ENCODE assay signal across 16 cellular contexts in the genomic region with DNA sequence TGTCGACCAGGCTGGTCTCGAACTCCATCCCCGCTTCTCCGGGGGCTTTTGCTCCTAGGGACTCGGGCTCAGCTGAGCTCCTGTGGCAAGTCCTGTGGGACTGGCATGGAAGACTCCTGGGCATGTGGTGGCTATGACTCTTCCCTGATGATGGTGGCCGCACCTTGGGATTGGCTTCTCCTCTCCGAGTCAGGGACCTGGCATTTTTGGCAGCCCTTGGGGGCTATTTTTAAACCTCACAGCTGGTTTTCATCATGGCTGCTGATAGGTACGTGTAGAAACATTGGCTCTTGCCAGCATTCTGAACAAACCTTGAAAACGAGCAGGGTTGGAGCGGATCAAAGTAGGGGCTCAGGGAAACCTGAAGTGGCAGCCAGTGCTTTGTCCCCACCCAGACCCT. TPM values are rescaled to one million over a fixed set of nuclear protein-coding genes. Genes with fewer than 3 reads are reported as not detected.
DNase-seq lines count a peak whose midpoint lies in the region; ATAC-seq and TF ChIP-seq lines count a peak whose summit lies in the region.
"Had no signal": no experiment of that assay in that cellular context is flagged by ENCODE, and none has a peak within 500 bp of the region (broad histone marks: within the 10 kb centered on the region; RNA-seq: fewer than 3 reads in every experiment).

No MANE protein-coding gene starts in this region.

- peak overlapping the region in 9 of 11 experiments; percentile 23 to 99 (median 59); a peak in 16 of 22 replicates for H3K27ac ChIP-seq in BLaER1 treated with 17β-estradiol and CSF1 and Interleukin-3, amounts not matched to agents 10 nM and 100 nM
- H3K27ac ChIP-seq in gastroesophageal sphincter = peak overlapping the region; percentile 69 to 96 (median 93)
- peak overlapping the region; percentile 93 to 99 (median 95) for H3K27ac ChIP-seq in sigmoid colon
- H3K27ac ChIP-seq in foreskin keratinocyte = no peak overlapping the region
- H3K27ac ChIP-seq: colonic mucosa, parathyroid adenoma, SK-N-MC, WERI-Rb-1 had no signal

- peaks cover 0 to 7% (median 0%) of the 10 kb centered on the region in 11 experiments; a peak in 6 of 22 replicates for H3K9me3 ChIP-seq in BLaER1 treated with 17β-estradiol and CSF1 and Interleukin-3, amounts not matched to agents 10 nM and 100 nM (replicated peaks in 1 of 11)
- H3K9me3 ChIP-seq in gastroesophageal sphincter (no peaks in the 10 kb centered on the region), sigmoid colon (no peaks in the 10 kb centered on the region)
- H3K9me3 ChIP-seq: colonic mucosa had no signal

- peak; percentile 96 for DNase-seq in sigmoid colon
- DNase-seq in foreskin keratinocyte = no peak
- DNase-seq in D341Med (ENCODE audit: low spot score) = no peak
- DNase-seq in stimulated activated CD4-positive, alpha-beta T cell treated with anti-CD3 and anti-CD28 coated beads, Interleukin-12 subunit alpha, Interleukin-12 subunit beta, amount 100 ng/mL, for 4 hours = no peak
- DNase-seq: activated naive CD4-positive, alpha-beta T cell treated with anti-CD3 and anti-CD28 coated beads for 36 hours; CD4-positive, CD25-positive, alpha-beta regulatory T cell; colonic mucosa; GDM1; NCI-H2171; WERI-Rb-1 had no signal

- TF ChIP-seq POLR2A in gastroesophageal sphincter (IDR thresholded peaks at IDR 0.05) (peak in 1 of 2 donors; percentile 16), sigmoid colon (IDR thresholded peaks at IDR 0.05) (no peak)

- peak; percentile 60 for ATAC-seq in SK-N-SH treated with all-trans-retinoic acid at 6 μM for 48 hours
- peak; percentile 56 for ATAC-seq in gastroesophageal sphincter
- no peak for ATAC-seq in foreskin keratinocyte
- ATAC-seq in HG02623 (IDR thresholded peaks at IDR 0.05; ENCODE audit: unreplicated experiment) = no peak

- TF ChIP-seq CTCF in gastroesophageal sphincter (IDR thresholded peaks at IDR 0.05) (no peak), sigmoid colon (IDR thresholded peaks at IDR 0.05) (no peak), foreskin keratinocyte (conservative IDR thresholded peaks at IDR 0.05) (no peak)

- H3K36me3 ChIP-seq in BLaER1 treated with 17β-estradiol and CSF1 and Interleukin-3, amounts not matched to agents 10 nM and 100 nM = no peaks in the 10 kb centered on the region
- H3K36me3 ChIP-seq in gastroesophageal sphincter (no peaks in the 10 kb centered on the region), sigmoid colon (no peaks in the 10 kb centered on the region)
- H3K36me3 ChIP-seq: colonic mucosa, WERI-Rb-1 had no signal

- TF ChIP-seq EP300 in gastroesophageal sphincter (IDR thresholded peaks at IDR 0.05) (peak; percentile 26), sigmoid colon (IDR thresholded peaks at IDR 0.05) (peak; percentile 89 to 96 (median 94))

- no peaks in the 10 kb centered on the region for H4K20me1 ChIP-seq in BLaER1 treated with 17β-estradiol and CSF1 and Interleukin-3, amounts not matched to agents 10 nM and 100 nM

- no peaks in the 10 kb centered on the region for H3K27me3 ChIP-seq in BLaER1 treated with 17β-estradiol and CSF1 and Interleukin-3, amounts not matched to agents 10 nM and 100 nM
- H3K27me3 ChIP-seq in gastroesophageal sphincter (no peaks in the 10 kb centered on the region), sigmoid colon (no peaks in the 10 kb centered on the region), foreskin keratinocyte (peaks cover 46% of the 10 kb centered on the region)
- H3K27me3 ChIP-seq: colonic mucosa had no signal

- intact Hi-C loops in sigmoid colon (cut with DNase I) = no loop called here

- H3K4me3 ChIP-seq in BLaER1 treated with 17β-estradiol and CSF1 and Interleukin-3, amounts not matched to agents 10 nM and 100 nM = no peak overlapping the region
- no peak overlapping the region for H3K4me3 ChIP-seq in gastroesophageal sphincter
- no peak overlapping the region for H3K4me3 ChIP-seq in sigmoid colon
- H3K4me3 ChIP-seq: colonic mucosa, SK-N-MC had no signal

- peak overlapping the region in 5 of 11 experiments; percentile 2 to 25 (median 15); a peak in 6 of 22 replicates for H3K9ac ChIP-seq in BLaER1 treated with 17β-estradiol and CSF1 and Interleukin-3, amounts not matched to agents 10 nM and 100 nM
- H3K9ac ChIP-seq: parathyroid adenoma had no signal

- 43 to 80% methylated on average over 1 of the region's 10 CpGs for WGBS in gastroesophageal sphincter (ENCODE audit: low coverage in 1 of 2), 2 donors
- WGBS in sigmoid colon, 2 donors = 76 to 88% methylated on average over 10 of the region's 10 CpGs

- peak overlapping the region in 8 of 11 experiments; percentile 3 to 98 (median 49); a peak in 12 of 22 replicates for H3K4me2 ChIP-seq in BLaER1 treated with 17β-estradiol and CSF1 and Interleukin-3, amounts not matched to agents 10 nM and 100 nM

- H3K4me1 ChIP-seq in BLaER1 treated with 17β-estradiol and CSF1 and Interleukin-3, amounts not matched to agents 10 nM and 100 nM = peaks cover 35 to 100% (median 71%) of the 10 kb centered on the region in 10 experiments
- peaks cover 0 to 72% (median 29%) of the 10 kb centered on the region in 3 donors for H3K4me1 ChIP-seq in gastroesophageal sphincter
- peaks cover 0 to 72% (median 69%) of the 10 kb centered on the region in 4 donors for H3K4me1 ChIP-seq in sigmoid colon
- no peaks in the 10 kb centered on the region for H3K4me1 ChIP-seq in foreskin keratinocyte
- H3K4me1 ChIP-seq: colonic mucosa, parathyroid adenoma had no signal

TF ChIP-seq in SK-N-SH treated with all-trans-retinoic acid at 6 μM for 48 hours, 23 proteins besides CTCF, POLR2A, EP300 and RAD21:
- TF ChIP-seq OSR1 (CRISPR knock-in tag; IDR thresholded peaks at IDR 0.05) (no peak), TOX (CRISPR knock-in tag; IDR thresholded peaks at IDR 0.05; ENCODE audit: borderline replicate concordance) (no peak), ZFP30 (CRISPR knock-in tag; IDR thresholded peaks at IDR 0.05) (no peak), RARB (CRISPR knock-in tag; IDR thresholded peaks at IDR 0.05) (no peak), ZNF565 (CRISPR knock-in tag; conservative IDR thresholded peaks at IDR 0.05; ENCODE audit: low read depth) (no peak), PPARA (CRISPR knock-in tag; IDR thresholded peaks at IDR 0.05; ENCODE audit: borderline replicate concordance) (no peak), ISL1 (CRISPR knock-in tag; IDR thresholded peaks at IDR 0.05) (no peak), ZNF70 (CRISPR knock-in tag; IDR thresholded peaks at IDR 0.05) (no peak), SNAI2 (CRISPR knock-in tag; IDR thresholded peaks at IDR 0.05) (no peak)
- TF ChIP-seq, protein P1, sequence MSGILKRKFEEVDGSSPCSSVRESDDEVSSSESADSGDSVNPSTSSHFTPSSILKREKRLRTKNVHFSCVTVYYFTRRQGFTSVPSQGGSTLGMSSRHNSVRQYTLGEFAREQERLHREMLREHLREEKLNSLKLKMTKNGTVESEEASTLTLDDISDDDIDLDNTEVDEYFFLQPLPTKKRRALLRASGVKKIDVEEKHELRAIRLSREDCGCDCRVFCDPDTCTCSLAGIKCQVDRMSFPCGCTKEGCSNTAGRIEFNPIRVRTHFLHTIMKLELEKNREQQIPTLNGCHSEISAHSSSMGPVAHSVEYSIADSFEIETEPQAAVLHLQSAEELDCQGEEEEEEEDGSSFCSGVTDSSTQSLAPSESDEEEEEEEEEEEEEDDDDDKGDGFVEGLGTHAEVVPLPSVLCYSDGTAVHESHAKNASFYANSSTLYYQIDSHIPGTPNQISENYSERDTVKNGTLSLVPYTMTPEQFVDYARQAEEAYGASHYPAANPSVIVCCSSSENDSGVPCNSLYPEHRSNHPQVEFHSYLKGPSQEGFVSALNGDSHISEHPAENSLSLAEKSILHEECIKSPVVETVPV (CRISPR knock-in tag; IDR thresholded peaks at IDR 0.05) = no peak

RNA-seq across cellular contexts. Expression of a gene that starts 54.1 kb away (rescaled TPM):
- total RNA-seq in gastroesophageal sphincter (100 to 1,000 TPM in 2 of 4 donors, 10 to 100 TPM in 2; 50.9 to 190 (median 106) TPM), sigmoid colon (10 to 100 TPM; 48.5 to 94.2 (median 78.8) TPM), foreskin keratinocyte (16.7 and 18.0 TPM in 2 replicates)
- polyA plus RNA-seq in sigmoid colon (10 to 100 TPM; 31.4 to 59.9 (median 34.8) TPM), foreskin keratinocyte (18.0 and 21.2 TPM in 2 replicates)

Comparison
In these comparisons a context has a peak if more than half of its experiments do, and no peak if none do; other contexts are left out.
1. ATAC-seq: peak in SK-N-SH treated with all-trans-retinoic acid at 6 μM for 48 hours (single experiment) and gastroesophageal sphincter (single experiment); none in foreskin keratinocyte (single experiment) and HG02623 (single experiment).